In genomic region chr22:31944700-31945477, GRCh38 we compare ENCODE assay signal across 8 cellular contexts. TPM values are rescaled to one million over a fixed set of nuclear protein-coding genes. Genes with fewer than 3 reads are reported as not detected.
A peak's percentile ranks its signal among the peaks of the same experiment; 100 is the strongest.
DNase-seq lines count a peak whose midpoint lies in the region; ATAC-seq and TF ChIP-seq lines count a peak whose summit lies in the region.

No MANE protein-coding gene starts in this region.

- DNase-seq in T-helper 2 cell treated with Interferon-gamma antibody and Interleukin-4, amounts not matched to agents 5 μg/mL and 100 μg/mL, for 36 hours (ENCODE audit: low spot score): peak; percentile 39
- DNase-seq in dermis blood vessel endothelial cell (peak; percentile 33), lung (ENCODE audit: low spot score) (peak; percentile 41), OCI-M2 (lab: John Stamatoyannopoulos, UW; ENCODE audit: unreplicated experiment) (no peak)
- DNase-seq in stimulated activated effector memory CD8-positive, alpha-beta T cell treated with anti-CD3 and anti-CD28 coated beads, Interleukin-12 subunit alpha, Interleukin-12 subunit beta, amount 100 ng/mL, for 72 hours (ENCODE audit: low spot score in 2 of 2): peak; percentile 29 to 75

- H3K36me3 Mint-ChIP-seq in T-helper 2 cell treated with Interferon-gamma antibody and Interleukin-4, amounts not matched to agents 5 μg/mL and 100 μg/mL, for 36 hours (ENCODE audit: low read depth): peaks cover 22% of the 10 kb centered on the region
- peaks cover 28% of the 10 kb centered on the region for H3K36me3 Mint-ChIP-seq in stimulated activated effector memory CD8-positive, alpha-beta T cell treated with anti-CD3 and anti-CD28 coated beads, Interleukin-12 subunit alpha, Interleukin-12 subunit beta, amount 100 ng/mL, for 72 hours

- H3K27ac Mint-ChIP-seq in T-helper 2 cell treated with Interferon-gamma antibody and Interleukin-4, amounts not matched to agents 5 μg/mL and 100 μg/mL, for 36 hours: no peak overlapping the region
- H3K27ac Mint-ChIP-seq in stimulated activated effector memory CD8-positive, alpha-beta T cell treated with anti-CD3 and anti-CD28 coated beads, Interleukin-12 subunit alpha, Interleukin-12 subunit beta, amount 100 ng/mL, for 72 hours: no peak overlapping the region

- no peaks in the 10 kb centered on the region for H3K36me3 ChIP-seq in ACC112 (ENCODE audit: insufficient read depth, low read length)
- no peaks in the 10 kb centered on the region for H3K36me3 ChIP-seq in lung (ENCODE audit: control insufficient read depth in 2 of 2, insufficient read depth in 2 of 2, low read length in 2 of 2)

- no peaks in the 10 kb centered on the region for H3K27me3 ChIP-seq in ACC112 (ENCODE audit: insufficient read depth, low read length)
- no peaks in the 10 kb centered on the region for H3K27me3 ChIP-seq in lung (ENCODE audit: control insufficient read depth, insufficient read depth)

- WGBS in lung, 2 donors: 1% methylated on average over 62 to 77 of the region's 77 CpGs

- H3K27me3 Mint-ChIP-seq in T-helper 2 cell treated with Interferon-gamma antibody and Interleukin-4, amounts not matched to agents 5 μg/mL and 100 μg/mL, for 36 hours (ENCODE audit: low read depth): no peaks in the 10 kb centered on the region

- peaks cover 7% of the 10 kb centered on the region for H3K4me1 ChIP-seq in ACC112 (ENCODE audit: control insufficient read depth, insufficient read depth, low read length, unreplicated experiment)
- peaks cover 3 to 7% of the 10 kb centered on the region in 2 donors for H3K4me1 ChIP-seq in lung (ENCODE audit: control insufficient read depth in 2 of 2, insufficient read depth in 2 of 2, low read length in 2 of 2)

- no peaks in the 10 kb centered on the region for H3K9me3 ChIP-seq in lung (ENCODE audit: control insufficient read depth in 2 of 2, insufficient read depth in 1 of 2, low read length in 1 of 2)

- H3K4me3 ChIP-seq in ACC112 (ENCODE audit: low read depth, low read length): peak overlapping the region; percentile 100
- H3K4me3 ChIP-seq in lung: peak overlapping the region; percentile 91

- H3K27ac ChIP-seq in ACC112 (ENCODE audit: low read depth, low read length) (peak overlapping the region; percentile 73), lung (ENCODE audit: low read depth in 1 of 2, low read length in 1 of 2) (peak overlapping the region; percentile 98 to 99)

- ATAC-seq in GM18867 (IDR thresholded peaks at IDR 0.05; ENCODE audit: unreplicated experiment) (peak; percentile 19), HG03103 (IDR thresholded peaks at IDR 0.05; ENCODE audit: low read depth, unreplicated experiment) (peak; percentile 20), lung (ENCODE audit: insufficient read depth, low FRiP score) (peak; percentile 12)
- ATAC-seq in stimulated activated effector memory CD8-positive, alpha-beta T cell treated with anti-CD3 and anti-CD28 coated beads, Interleukin-12 subunit alpha, Interleukin-12 subunit beta, amount 100 ng/mL, for 72 hours: peak; percentile 52

- H3K79me2 ChIP-seq in ACC112 (ENCODE audit: control insufficient read depth, insufficient read depth, low read length, unreplicated experiment): peaks cover 47% of the 10 kb centered on the region

- H3K4me1 Mint-ChIP-seq in T-helper 2 cell treated with Interferon-gamma antibody and Interleukin-4, amounts not matched to agents 5 μg/mL and 100 μg/mL, for 36 hours (ENCODE audit: low read depth): peaks cover 12% of the 10 kb centered on the region
- H3K4me1 Mint-ChIP-seq in stimulated activated effector memory CD8-positive, alpha-beta T cell treated with anti-CD3 and anti-CD28 coated beads, Interleukin-12 subunit alpha, Interleukin-12 subunit beta, amount 100 ng/mL, for 72 hours: peaks cover 17% of the 10 kb centered on the region

- no peak overlapping the region for H3K4me3 Mint-ChIP-seq in T-helper 2 cell treated with Interferon-gamma antibody and Interleukin-4, amounts not matched to agents 5 μg/mL and 100 μg/mL, for 36 hours
- no peak overlapping the region for H3K4me3 Mint-ChIP-seq in stimulated activated effector memory CD8-positive, alpha-beta T cell treated with anti-CD3 and anti-CD28 coated beads, Interleukin-12 subunit alpha, Interleukin-12 subunit beta, amount 100 ng/mL, for 72 hours

- no peak overlapping the region for H2AFZ ChIP-seq in ACC112 (ENCODE audit: low read length, unreplicated experiment)

- TF ChIP-seq CTCF in lung (IDR thresholded peaks at IDR 0.05; ENCODE audit: control extremely low read depth, extremely low read depth): no peak

- H3K9me3 Mint-ChIP-seq in T-helper 2 cell treated with Interferon-gamma antibody and Interleukin-4, amounts not matched to agents 5 μg/mL and 100 μg/mL, for 36 hours: no peaks in the 10 kb centered on the region
- H3K9me3 Mint-ChIP-seq in stimulated activated effector memory CD8-positive, alpha-beta T cell treated with anti-CD3 and anti-CD28 coated beads, Interleukin-12 subunit alpha, Interleukin-12 subunit beta, amount 100 ng/mL, for 72 hours: no peaks in the 10 kb centered on the region

RNA-seq across cellular contexts. Expression of gene YWHAH, which starts 0.6 kb away (rescaled TPM):
- 145 and 162 TPM in 2 replicates for total RNA-seq in dermis blood vessel endothelial cell
- total RNA-seq in lung: 100 to 1,000 TPM in 1 of 2 donors, 10 to 100 TPM in 1; 50.1 to 151 TPM
- polyA plus RNA-seq in lung: 10 to 100 TPM; 89.5 to 90.5 TPM
